ENCODE assay signal across 9 cellular contexts in genomic region chr2:74325815-74326214, GRCh38. TPM values are rescaled to one million over a fixed set of nuclear protein-coding genes. Genes with fewer than 3 reads are reported as not detected.
"Had no signal": no experiment of that assay in that cellular context is flagged by ENCODE, and none has a peak within 500 bp of the region (broad histone marks: within the 10 kb centered on the region; RNA-seq: fewer than 3 reads in every experiment).

No MANE protein-coding gene starts in this region.

- ATAC-seq: GM12878 had no signal

- FAIRE-seq: G401.6, GM12878, GM12891, GM12892, GM18507, GM19239 had no signal

- H3K4me3 ChIP-seq: GM12878 had no signal

- DNase-seq: GDM1, GF-D8 had no signal

RNA-seq across cellular contexts. Expression of gene SLC4A5, which starts 17.4 kb away (rescaled TPM):
- total RNA-seq: G401 had no signal
